Comparison of ENCODE assay signal across 8 cellular contexts in the genomic region with DNA sequence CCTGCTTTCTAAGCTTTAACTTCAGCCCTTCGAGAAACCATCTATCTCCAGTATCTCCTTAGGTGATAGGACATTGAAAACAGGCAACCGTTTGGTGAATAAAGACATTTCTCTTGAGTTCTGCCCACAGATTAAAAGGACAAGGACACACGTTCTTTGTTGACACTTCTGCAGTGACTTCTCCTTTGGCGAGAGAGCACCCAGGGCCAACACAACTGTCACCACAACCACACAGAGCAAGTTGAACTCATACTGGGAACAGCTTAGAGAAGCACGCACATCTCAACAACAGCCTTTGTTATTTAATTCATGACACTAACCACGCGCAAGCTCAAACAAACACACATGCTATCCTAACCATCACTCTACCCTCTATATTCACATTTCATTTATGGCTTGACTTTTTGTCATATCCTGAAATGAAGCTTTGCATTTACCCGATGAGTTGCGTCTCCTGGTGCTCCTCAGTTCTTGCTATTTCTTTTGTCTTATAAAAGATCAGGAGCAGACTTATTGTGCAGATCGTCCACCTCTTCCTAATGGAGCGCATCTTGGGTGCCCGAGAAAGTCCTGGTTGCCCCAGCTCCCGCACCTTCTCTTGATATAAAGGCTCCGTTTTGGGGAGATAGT. TPM values are rescaled to one million over a fixed set of nuclear protein-coding genes. Genes with fewer than 3 reads are reported as not detected.
DNase-seq lines count a peak whose midpoint lies in the region; ATAC-seq and TF ChIP-seq lines count a peak whose summit lies in the region.

No MANE protein-coding gene starts in this region.

- no peak overlapping the region for H3K27ac Mint-ChIP-seq in WTC11
- peak overlapping the region; percentile 87 to 98 (median 96) for H3K27ac Mint-ChIP-seq in naive thymus-derived CD8-positive, alpha-beta T cell

- intact Hi-C loops in heart left ventricle (cut with DNase I): loop anchor here in 6 of 10 donors (5.0 to 10.0 kb wide), 12 partner anchors 50 to 420 kb away; a partner anchor contains a TSS
- intact Hi-C loops in Right ventricle myocardium superior (cut with DNase I): no loop called here

- H3K36me3 ChIP-seq in heart left ventricle (no peaks in the 10 kb centered on the region), endocrine pancreas (ENCODE audit: control insufficient read depth, insufficient read depth, low read length) (no peaks in the 10 kb centered on the region)

- CTCF ChIA-PET in WTC11 (lab: Charles Lee): interaction anchor here (0.5 to 2.3 kb wide), 7 partner anchors 110 to 445 kb away, joined by 3 to 13 read pairs (median 5); no protein-coding TSS in a partner anchor

- WGBS in heart left ventricle, 4 donors: 1 to 2% (median 2%) methylated on average over 14 of the region's 14 CpGs

- peaks cover 68% of the 10 kb centered on the region for H3K27me3 Mint-ChIP-seq in WTC11 (ENCODE audit: low read depth)
- no peaks in the 10 kb centered on the region for H3K27me3 Mint-ChIP-seq in naive thymus-derived CD8-positive, alpha-beta T cell

- H3K36me3 Mint-ChIP-seq in WTC11: no peaks in the 10 kb centered on the region
- peaks cover 0 to 7% (median 0%) of the 10 kb centered on the region in 3 donors for H3K36me3 Mint-ChIP-seq in naive thymus-derived CD8-positive, alpha-beta T cell

- H3K27ac ChIP-seq in heart left ventricle: peak overlapping the region in 11 of 12 donors; percentile 38 to 97 (median 84)

- H3K4me1 Mint-ChIP-seq in WTC11: peaks cover 38% of the 10 kb centered on the region
- peaks cover 30 to 63% (median 46%) of the 10 kb centered on the region in 4 donors for H3K4me1 Mint-ChIP-seq in naive thymus-derived CD8-positive, alpha-beta T cell

- POLR2A ChIA-PET in WTC11 (lab: Charles Lee): interaction anchor here (0.8 kb wide), 1 partner anchor 61 kb away, joined by 3 read pairs; no protein-coding TSS in a partner anchor
- POLR2A ChIA-PET in naive thymus-derived CD8-positive, alpha-beta T cell (lab: Charles Lee): interaction anchor here (0.7 to 2.6 kb wide), 14 partner anchors 13 to 1973 kb away, joined by 3 to 8 read pairs (median 6); a partner anchor contains a TSS

- H3K9ac ChIP-seq in endocrine pancreas (ENCODE audit: control insufficient read depth, insufficient read depth, low read length): no peak overlapping the region

- H3K4me3 ChIP-seq in heart left ventricle (peak overlapping the region; percentile 40 to 81 (median 66)), endocrine pancreas (ENCODE audit: control insufficient read depth, insufficient read depth, low read length) (peak overlapping the region; percentile 77)

- peaks cover 0 to 44% (median 3%) of the 10 kb centered on the region in 12 donors for H3K4me1 ChIP-seq in heart left ventricle
- H3K4me1 ChIP-seq in endocrine pancreas (ENCODE audit: control insufficient read depth, insufficient read depth, low read length): no peaks in the 10 kb centered on the region

- ATAC-seq in heart left ventricle (no peak), Right ventricle myocardium superior (ENCODE audit: poor library complexity) (no peak), WTC11 (no peak)
- ATAC-seq in naive thymus-derived CD8-positive, alpha-beta T cell: peak; percentile 8 to 9

- H3K9me3 ChIP-seq in heart left ventricle: no peaks in the 10 kb centered on the region
- no peaks in the 10 kb centered on the region for H3K9me3 ChIP-seq in endocrine pancreas (ENCODE audit: control insufficient read depth, low read length)

- TF ChIP-seq CTCF in heart left ventricle (IDR thresholded peaks at IDR 0.05) (no peak), WTC11 (IDR thresholded peaks at IDR 0.05) (no peak)

- peak overlapping the region; percentile 90 for H3K4me3 Mint-ChIP-seq in WTC11
- peak overlapping the region; percentile 85 to 100 (median 96) for H3K4me3 Mint-ChIP-seq in naive thymus-derived CD8-positive, alpha-beta T cell

- TF ChIP-seq POLR2A in heart left ventricle (IDR thresholded peaks at IDR 0.05): no peak

- peaks cover 0 to 5% (median 0%) of the 10 kb centered on the region in 9 donors for H3K27me3 ChIP-seq in heart left ventricle
- no peaks in the 10 kb centered on the region for H3K27me3 ChIP-seq in endocrine pancreas (ENCODE audit: control insufficient read depth, insufficient read depth, low read length)

- DNase-seq in heart left ventricle (no peak), Right ventricle myocardium superior (no peak), WTC11 (ENCODE audit: low spot score) (no peak), 8988T (no peak), cerebellum (ENCODE audit: low spot score) (no peak), amniotic stem cell (lab: John Stamatoyannopoulos, UW) (no peak)
- peak in 5 of 10 donors; percentile 12 to 59 (median 25) for DNase-seq in naive thymus-derived CD8-positive, alpha-beta T cell

- no peaks in the 10 kb centered on the region for H3K9me3 Mint-ChIP-seq in WTC11
- H3K9me3 Mint-ChIP-seq in naive thymus-derived CD8-positive, alpha-beta T cell: no peaks in the 10 kb centered on the region

TF ChIP-seq in WTC11, 78 proteins besides CTCF, POLR2A, EP300 and RAD21:
- TF ChIP-seq SMAD3 (CRISPR knock-in tag; IDR thresholded peaks at IDR 0.05; ENCODE audit: borderline replicate concordance): no peak
- TF ChIP-seq FOXJ3 (CRISPR knock-in tag; IDR thresholded peaks at IDR 0.05; ENCODE audit: borderline replicate concordance): no peak
- TF ChIP-seq TEAD1 (CRISPR knock-in tag; IDR thresholded peaks at IDR 0.05): 0 out of 2 replicates have a peak, but pooled peaks have one; percentile 11
TF ChIP-seq in WTC11: peak in this region for 1.

RNA-seq across cellular contexts. Expression of a gene that starts 0.6 kb away (rescaled TPM):
- total RNA-seq in heart left ventricle (10 to 100 TPM in 1 of 9 donors, 1 to 10 TPM in 8; 1.6 to 17.7 (median 4.5) TPM), Right ventricle myocardium superior (2.9 TPM), WTC11 (2021) (0.76 to 1.3 TPM (median 0.96 TPM) in 3 replicates), cerebellum (36.2 TPM)
- polyA plus RNA-seq in heart left ventricle: 1 to 10 TPM in 1 of 2 donors, under 1 TPM in 1; 0.87 to 1.1 TPM
- total RNA-seq in naive thymus-derived CD8-positive, alpha-beta T cell: 10 to 100 TPM; 24.3 to 28.1 TPM
- polyA plus RNA-seq in naive thymus-derived CD8-positive, alpha-beta T cell: 10 to 100 TPM in 1 of 3 donors, 1 to 10 TPM in 2; 6.8 to 10.9 (median 9.8) TPM

Comparison
In these comparisons a context has a peak if more than half of its experiments do, and no peak if none do; other contexts are left out.
1. ATAC-seq: peak in naive thymus-derived CD8-positive, alpha-beta T cell (2 of 2); none in heart left ventricle (0 of 4), Right ventricle myocardium superior (single experiment) and WTC11 (single experiment).